ENCODE assay signal across 24 cellular contexts in the genomic region with DNA sequence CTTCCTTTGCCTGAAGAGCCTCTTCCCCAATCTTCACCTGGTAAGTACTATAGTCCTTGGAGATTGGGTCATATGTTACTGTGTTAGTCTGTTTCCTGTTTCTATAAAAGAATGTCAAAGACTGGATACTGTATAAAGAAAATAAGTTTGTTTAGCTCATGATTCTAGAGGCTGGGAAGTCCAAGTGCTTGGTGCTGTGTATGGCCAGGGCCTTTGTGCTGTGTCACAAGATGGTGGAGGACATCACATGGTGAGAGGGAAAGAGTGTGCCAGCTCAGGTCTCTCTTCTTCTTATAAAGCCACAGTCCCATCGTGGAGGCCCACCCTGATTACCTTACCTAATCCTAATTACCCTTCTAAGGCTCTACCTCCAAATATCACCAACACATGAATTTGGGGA. TPM values are rescaled to one million over a fixed set of nuclear protein-coding genes. Genes with fewer than 3 reads are reported as not detected.
"Had no signal": no experiment of that assay in that cellular context is flagged by ENCODE, and none has a peak within 500 bp of the region (broad histone marks: within the 10 kb centered on the region; RNA-seq: fewer than 3 reads in every experiment).

No MANE protein-coding gene starts in this region.

- H3K4me1 Mint-ChIP-seq: memory B cell; stimulated activated naive B cell treated with anti-CD40 and anti-IgM and Interleukin-4, amounts not matched to agents 10 μg/mL and 1 μg/mL and 100 μg/mL, for 72 hours had no signal

- H3K27ac ChIP-seq: psoas muscle, thoracic aorta, upper lobe of right lung, uterus had no signal

- H3K36me3 Mint-ChIP-seq: memory B cell; stimulated activated naive B cell treated with anti-CD40 and anti-IgM and Interleukin-4, amounts not matched to agents 10 μg/mL and 1 μg/mL and 100 μg/mL, for 72 hours had no signal

- H3K36me3 ChIP-seq: ovary, thoracic aorta, tibial nerve, upper lobe of right lung, uterus had no signal

- DNase-seq: cortex of kidney; effector memory CD8-positive, alpha-beta T cell; midbrain; naive thymus-derived CD4-positive, alpha-beta T cell; nephron progenitor cell; occipital lobe; ovary; posterior cingulate gyrus; psoas muscle; right cardiac atrium; small intestine; stimulated activated CD4-positive, alpha-beta T cell treated with anti-CD3 and anti-CD28 coated beads, Interleukin-15, amount 100 ng/mL, for 24 hours; stimulated activated CD4-positive, alpha-beta T cell treated with anti-CD3 and anti-CD28 coated beads, Interleukin-2, amount 100 ng/mL, for 48 hours; stimulated activated naive B cell treated with anti-CD40 and anti-IgM and Interleukin-4, amounts not matched to agents 10 μg/mL and 1 μg/mL and 100 μg/mL, for 72 hours; upper lobe of right lung; uterus had no signal

- H3K4me3 Mint-ChIP-seq: effector memory CD8-positive, alpha-beta T cell; memory B cell; naive thymus-derived CD4-positive, alpha-beta T cell; nephron progenitor cell; stimulated activated naive B cell treated with anti-CD40 and anti-IgM and Interleukin-4, amounts not matched to agents 10 μg/mL and 1 μg/mL and 100 μg/mL, for 72 hours; stimulated activated naive CD8-positive, alpha-beta T cell treated with anti-CD3 and anti-CD28 coated beads, Interleukin-15, Interleukin-2, amounts not matched to agents 100 ng/mL and 50 ng/mL, for 24 hours had no signal

- ATAC-seq: effector memory CD8-positive, alpha-beta T cell; left lobe of liver; naive thymus-derived CD4-positive, alpha-beta T cell; psoas muscle; right cardiac atrium; stimulated activated naive B cell treated with anti-CD40 and anti-IgM and Interleukin-4, amounts not matched to agents 10 μg/mL and 1 μg/mL and 100 μg/mL, for 72 hours; upper lobe of right lung had no signal

- H3K9me3 ChIP-seq: ovary, thoracic aorta, upper lobe of right lung, uterus had no signal

- H3K27ac Mint-ChIP-seq: effector memory CD8-positive, alpha-beta T cell; memory B cell; naive thymus-derived CD4-positive, alpha-beta T cell; nephron progenitor cell; stimulated activated naive B cell treated with anti-CD40 and anti-IgM and Interleukin-4, amounts not matched to agents 10 μg/mL and 1 μg/mL and 100 μg/mL, for 72 hours; stimulated activated naive CD8-positive, alpha-beta T cell treated with anti-CD3 and anti-CD28 coated beads, Interleukin-15, Interleukin-2, amounts not matched to agents 100 ng/mL and 50 ng/mL, for 24 hours had no signal

- H3K27me3 Mint-ChIP-seq: effector memory CD8-positive, alpha-beta T cell; memory B cell; stimulated activated naive B cell treated with anti-CD40 and anti-IgM and Interleukin-4, amounts not matched to agents 10 μg/mL and 1 μg/mL and 100 μg/mL, for 72 hours; stimulated activated naive CD8-positive, alpha-beta T cell treated with anti-CD3 and anti-CD28 coated beads, Interleukin-15, Interleukin-2, amounts not matched to agents 100 ng/mL and 50 ng/mL, for 24 hours had no signal

- H3K4me1 ChIP-seq: upper lobe of right lung, uterus had no signal

- H3K27me3 ChIP-seq: ovary, tibial nerve, upper lobe of right lung, uterus had no signal

- FAIRE-seq: frontal cortex, keratinocyte, small intestine had no signal

- H3K4me3 ChIP-seq: lung, ovary, psoas muscle, thoracic aorta, tibial nerve, upper lobe of right lung, uterus had no signal

RNA-seq across cellular contexts. Expression of a gene that starts 20.9 kb away (rescaled TPM):
- total RNA-seq: naive thymus-derived CD4-positive, alpha-beta T cell had no signal
- polyA plus RNA-seq: naive thymus-derived CD4-positive, alpha-beta T cell had no signal
